8 cellular contexts compared by ENCODE assay signal in genomic region chr2:218074031-218074430, GRCh38.
DNase-seq lines count a peak whose midpoint lies in the region; ATAC-seq and TF ChIP-seq lines count a peak whose summit lies in the region.
"Had no signal": no experiment of that assay in that cellular context is flagged by ENCODE, and none has a peak within 500 bp of the region (broad histone marks: within the 10 kb centered on the region; RNA-seq: fewer than 3 reads in every experiment).

No MANE protein-coding gene starts in this region.

- ATAC-seq in HG03571 (IDR thresholded peaks at IDR 0.05; ENCODE audit: unreplicated experiment) (no peak), HG03097 (IDR thresholded peaks at IDR 0.05; ENCODE audit: low FRiP score, unreplicated experiment) (no peak)

- DNase-seq in GM12864 (ENCODE audit: low read depth) (no peak), HK-2 (ENCODE audit: unreplicated experiment) (peak; percentile 12), iris pigment epithelial cell (ENCODE audit: low read depth) (peak; percentile 18), putamen (ENCODE audit: low spot score) (no peak)
- DNase-seq: naive B cell had no signal

- H3K4me3 ChIP-seq in GM12864 (ENCODE audit: low read depth, low read length) (no peak overlapping the region), WI38 (ENCODE audit: low read depth, low read length) (no peak overlapping the region)

- peak; percentile 82 for TF ChIP-seq CTCF in GM12864 (IDR thresholded peaks at IDR 0.05; ENCODE audit: low read depth, low read length, missing control alignments)
- peak; percentile 28; the same call in 1 of the 2 replicates for TF ChIP-seq CTCF in WI38 (IDR thresholded peaks at IDR 0.05; ENCODE audit: low read depth, low read length)

Comparison
In these comparisons a context has a peak if more than half of its experiments do, and no peak if none do; other contexts are left out.
1. DNase-seq: peak in HK-2 (single experiment) and iris pigment epithelial cell (single experiment); none in GM12864 (single experiment) and putamen (single experiment).